Comparison of ENCODE assay signal across 28 cellular contexts in genomic region chr11:118763038-118763437, GRCh38.
"Had no signal": no experiment of that assay in that cellular context is flagged by ENCODE, and none has a peak within 500 bp of the region (broad histone marks: within the 10 kb centered on the region; RNA-seq: fewer than 3 reads in every experiment).

No MANE protein-coding gene starts in this region.

- H3K4me3 Mint-ChIP-seq: activated CD4-positive, alpha-beta memory T cell treated with anti-CD3 and anti-CD28 coated beads, Interleukin-2, amount 10 ng/mL, durations not matched to agents 7 days and 5 days; activated CD4-positive, alpha-beta T cell treated with anti-CD3 and anti-CD28 coated beads, Interleukin-2, amount 10 ng/mL, durations not matched to agents 24 days and 14 days; activated CD8-positive, alpha-beta memory T cell treated with anti-CD3 and anti-CD28 coated beads, Interleukin-2, amount 10 ng/mL, durations not matched to agents 7 days and 5 days; natural killer cell treated with Interleukin-12 subunit alpha and Interleukin-12 subunit beta and Interleukin-15 and Interleukin-18, amount 100 ng/mL, for 72 hours; T-helper 17 cell had no signal

- H3K9me3 ChIP-seq: body of pancreas, colonic mucosa, left ventricle myocardium inferior, mucosa of descending colon, spleen, testis, transverse colon had no signal

- H3K27me3 ChIP-seq: body of pancreas, cardiac muscle cell, colonic mucosa, spleen, testis, transverse colon had no signal

- H3K27ac ChIP-seq: body of pancreas, cardiac muscle cell, colonic mucosa, left ventricle myocardium inferior, spleen, testis, transverse colon, WERI-Rb-1 had no signal

- H3K27me3 Mint-ChIP-seq: activated CD4-positive, alpha-beta memory T cell treated with anti-CD3 and anti-CD28 coated beads, Interleukin-2, amount 10 ng/mL, durations not matched to agents 7 days and 5 days; activated CD4-positive, alpha-beta T cell treated with anti-CD3 and anti-CD28 coated beads, Interleukin-2, amount 10 ng/mL, durations not matched to agents 24 days and 14 days; activated CD8-positive, alpha-beta memory T cell treated with anti-CD3 and anti-CD28 coated beads, Interleukin-2, amount 10 ng/mL, durations not matched to agents 7 days and 5 days; effector memory CD8-positive, alpha-beta T cell; natural killer cell treated with Interleukin-12 subunit alpha and Interleukin-12 subunit beta and Interleukin-15 and Interleukin-18, amount 100 ng/mL, for 72 hours; T-helper 17 cell had no signal

- ATAC-seq: activated CD4-positive, CD25-positive, alpha-beta regulatory T cell treated with anti-CD3 and anti-CD28 coated beads, Interleukin-2, amount 50 U/mL, for 24 hours; activated CD8-positive, alpha-beta memory T cell treated with anti-CD3 and anti-CD28 coated beads, Interleukin-2, amount 10 ng/mL, durations not matched to agents 7 days and 5 days; body of pancreas; effector memory CD8-positive, alpha-beta T cell; mucosa of descending colon; natural killer cell treated with Interleukin-12 subunit alpha and Interleukin-12 subunit beta and Interleukin-15 and Interleukin-18, amount 100 ng/mL, for 72 hours; right cardiac atrium; T-helper 17 cell had no signal

- H3K4me1 ChIP-seq: colonic mucosa had no signal

- H3K27ac Mint-ChIP-seq: activated CD4-positive, alpha-beta memory T cell treated with anti-CD3 and anti-CD28 coated beads, Interleukin-2, amount 10 ng/mL, durations not matched to agents 7 days and 5 days; activated CD4-positive, alpha-beta T cell treated with anti-CD3 and anti-CD28 coated beads, Interleukin-2, amount 10 ng/mL, durations not matched to agents 24 days and 14 days; activated CD8-positive, alpha-beta memory T cell treated with anti-CD3 and anti-CD28 coated beads, Interleukin-2, amount 10 ng/mL, durations not matched to agents 7 days and 5 days; T-helper 17 cell had no signal

- H3K9me3 Mint-ChIP-seq: activated CD4-positive, alpha-beta memory T cell treated with anti-CD3 and anti-CD28 coated beads, Interleukin-2, amount 10 ng/mL, durations not matched to agents 7 days and 5 days; activated CD4-positive, alpha-beta T cell treated with anti-CD3 and anti-CD28 coated beads, Interleukin-2, amount 10 ng/mL, durations not matched to agents 24 days and 14 days; effector memory CD8-positive, alpha-beta T cell; natural killer cell treated with Interleukin-12 subunit alpha and Interleukin-12 subunit beta and Interleukin-15 and Interleukin-18, amount 100 ng/mL, for 72 hours had no signal

- DNase-seq: activated CD4-positive, alpha-beta memory T cell treated with anti-CD3 and anti-CD28 coated beads, Interleukin-2, amount 10 ng/mL, durations not matched to agents 7 days and 5 days; activated CD4-positive, alpha-beta T cell treated with anti-CD3 and anti-CD28 coated beads, Interleukin-2, amount 10 ng/mL, durations not matched to agents 24 days and 14 days; activated CD8-positive, alpha-beta memory T cell treated with anti-CD3 and anti-CD28 coated beads, Interleukin-2, amount 10 ng/mL, durations not matched to agents 7 days and 5 days; activated effector memory CD4-positive, alpha-beta T cell treated with Interleukin-2 at 50 U/mL for 16 hours; activated naive CD4-positive, alpha-beta T cell treated with Interleukin-2 at 50 U/mL for 16 hours; aorta; body of pancreas; cerebellar nuclear complex; colonic mucosa; effector memory CD8-positive, alpha-beta T cell; erythroblast; glutamatergic neuron; islet precursor cell; left ventricle myocardium inferior; mucosa of descending colon; right cardiac atrium; spleen; stimulated activated naive CD4-positive, alpha-beta T cell treated with Interleukin-2 at 50 U/mL for 16 hours; T-helper 17 cell; T1000; testis; transverse colon; WERI-Rb-1 had no signal

- H3K4me3 ChIP-seq: body of pancreas, cardiac muscle cell, colonic mucosa, left ventricle myocardium inferior, lung, mucosa of descending colon, SK-N-MC, spleen, testis, transverse colon had no signal
